Comparison of ENCODE assay signal across 19 cellular contexts in the genomic region with DNA sequence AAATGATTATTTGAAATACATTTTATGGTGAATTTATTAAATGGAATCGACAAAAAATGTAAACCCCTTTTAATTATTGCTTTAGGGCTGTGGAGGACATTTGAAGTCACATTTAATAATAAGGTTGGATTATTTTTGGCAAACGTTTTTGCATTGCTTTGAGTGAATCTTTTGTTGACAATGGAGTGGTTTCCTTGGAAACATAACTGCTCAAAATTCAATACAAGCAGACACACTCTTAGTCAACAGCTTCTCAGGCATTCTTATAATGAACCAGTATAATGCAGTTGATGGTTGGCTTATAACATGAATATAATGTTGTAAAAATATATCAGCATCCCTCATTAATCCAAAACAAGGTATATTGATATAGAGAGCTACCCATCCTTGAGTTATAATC.
"Had no signal": no experiment of that assay in that cellular context is flagged by ENCODE, and none has a peak within 500 bp of the region (broad histone marks: within the 10 kb centered on the region; RNA-seq: fewer than 3 reads in every experiment).

No MANE protein-coding gene starts in this region.

- DNase-seq: activated B cell treated with CpG ODN at 0.5 μM for 24 hours; activated CD4-positive, alpha-beta memory T cell treated with anti-CD3 and anti-CD28 coated beads for 36 hours; activated CD4-positive, alpha-beta T cell treated with anti-CD3 and anti-CD28 coated beads for 4 hours; activated gamma-delta T cell treated with Interleukin-2 at 50 U/mL for 16 hours; activated T-cell treated with anti-CD3 and anti-CD28 coated beads for 4 hours; adrenal gland; dermis blood vessel endothelial cell; effector memory CD8-positive, alpha-beta T cell; esophagus squamous epithelium; foreskin fibroblast; left ventricle myocardium superior; mucosa of descending colon; naive B cell; stimulated activated CD4-positive, alpha-beta T cell treated with anti-CD3 and anti-CD28 coated beads, Interleukin-12 subunit alpha, Interleukin-12 subunit beta, amount 100 ng/mL, for 4 hours; stimulated activated CD4-positive, alpha-beta T cell treated with anti-CD3 and anti-CD28 coated beads, Interleukin-1b, Interleukin-23, amount 100 ng/mL, for 48 hours; upper lobe of left lung had no signal

- ATAC-seq: activated naive CD4-positive, alpha-beta T cell treated with anti-CD3 and anti-CD28 coated beads, Interleukin-2, amount 50 U/mL, for 72 hours; effector memory CD8-positive, alpha-beta T cell; left ventricle myocardium superior; mucosa of descending colon had no signal

- H3K4me3 ChIP-seq: adrenal gland, cardiac muscle cell, esophagus squamous epithelium, mucosa of descending colon, neural progenitor cell, upper lobe of left lung had no signal
